In genomic region chr4:27234306-27234899, GRCh38 we compare ENCODE assay signal across 29 cellular contexts.
"Had no signal": no experiment of that assay in that cellular context is flagged by ENCODE, and none has a peak within 500 bp of the region (broad histone marks: within the 10 kb centered on the region; RNA-seq: fewer than 3 reads in every experiment).

No MANE protein-coding gene starts in this region.

- ATAC-seq: activated CD8-positive, alpha-beta memory T cell treated with anti-CD3 and anti-CD28 coated beads, Interleukin-2, amount 10 ng/mL, durations not matched to agents 7 days and 5 days; activated CD8-positive, alpha-beta T cell treated with anti-CD3 and anti-CD28 coated beads, Interleukin-2, amount 10 ng/mL, durations not matched to agents 7 days and 5 days; activated naive CD8-positive, alpha-beta T cell treated with anti-CD3 and anti-CD28 coated beads, Interleukin-2, amount 50 U/mL, for 24 hours had no signal

- H3K27ac ChIP-seq: ascending aorta, cardiac muscle cell, VCaP had no signal

- H3K4me3 ChIP-seq: ascending aorta, cardiac muscle cell had no signal

- H3K4me1 ChIP-seq: ascending aorta had no signal

- H3K27me3 ChIP-seq: ascending aorta, cardiac muscle cell had no signal

- H3K36me3 ChIP-seq: ascending aorta, cardiac muscle cell had no signal

- H3K9me3 ChIP-seq: ascending aorta had no signal

- DNase-seq: activated B cell treated with CpG ODN at 0.5 μM for 24 hours; activated CD4-positive, alpha-beta memory T cell treated with anti-CD3 and anti-CD28 coated beads, Interleukin-2, amount 10 ng/mL, durations not matched to agents 7 days and 5 days; activated CD4-positive, alpha-beta T cell treated with anti-CD3 and anti-CD28 coated beads for 4 hours; activated CD4-positive, alpha-beta T cell treated with anti-CD3 and anti-CD28 coated beads, Interleukin-2, amount 10 ng/mL, durations not matched to agents 24 days and 14 days; activated CD4-positive, alpha-beta T cell treated with anti-CD3 and anti-CD28 coated beads, Interleukin-2, amount 50 U/mL, for 1 hour; activated CD4-positive, alpha-beta T cell treated with anti-CD3 and anti-CD28 coated beads, Interleukin-2, amount 50 U/mL, for 4 hours; activated CD4-positive, CD25-positive, alpha-beta regulatory T cell treated with anti-CD3 and anti-CD28 coated beads, Interleukin-2, amount 50 U/mL, for 72 hours; activated CD8-positive, alpha-beta memory T cell treated with anti-CD3 and anti-CD28 coated beads for 24 hours; activated CD8-positive, alpha-beta memory T cell treated with anti-CD3 and anti-CD28 coated beads, Interleukin-2, amount 10 ng/mL, durations not matched to agents 7 days and 5 days; activated CD8-positive, alpha-beta memory T cell treated with anti-CD3 and anti-CD28 coated beads, Interleukin-2, amount 50 U/mL, for 48 hours; activated CD8-positive, alpha-beta T cell treated with anti-CD3 and anti-CD28 coated beads, Interleukin-2, amount 10 ng/mL, durations not matched to agents 7 days and 5 days; activated effector memory CD4-positive, alpha-beta T cell treated with Interleukin-2 at 50 U/mL for 16 hours; activated gamma-delta T cell; activated naive CD4-positive, alpha-beta T cell treated with anti-CD3 and anti-CD28 coated beads, Interleukin-2, amount 10 ng/mL, durations not matched to agents 7 days and 5 days; activated naive CD4-positive, alpha-beta T cell treated with Interleukin-2 at 50 U/mL for 16 hours; activated naive CD8-positive, alpha-beta T cell treated with anti-CD3 and anti-CD28 coated beads, Interleukin-2, amount 10 ng/mL, durations not matched to agents 7 days and 5 days; activated naive CD8-positive, alpha-beta T cell treated with anti-CD3 and anti-CD28 coated beads, Interleukin-2, amount 50 U/mL, for 24 hours; activated T-cell treated with anti-CD3 and anti-CD28 coated beads, Interleukin-2, amount 50 U/mL, for 24 hours; activated T-cell treated with anti-CD3 and anti-CD28 coated beads, Interleukin-2, amount 50 U/mL, for 48 hours; amygdala; anterior cingulate cortex; caudate nucleus; SW 1271; T-helper 1 cell; T-helper 2 cell; T-helper 9 cell had no signal
